In genomic region chr10:86553213-86553612, GRCh38 we compare ENCODE assay signal across 1 cellular context.
TF ChIP-seq lines count a peak whose summit lies in the region.

No MANE protein-coding gene starts in this region.

TF ChIP-seq in H1, 55 proteins besides CTCF, POLR2A, EP300 and RAD21 (continued from another document):
- TF ChIP-seq E2F6 (IDR thresholded peaks at IDR 0.05) = no peak
- no peak for TF ChIP-seq TBP (IDR thresholded peaks at IDR 0.05; ENCODE audit: low read depth, low read length)
- TF ChIP-seq SUZ12 (IDR thresholded peaks at IDR 0.05; ENCODE audit: low read length) = no peak
- no peak for TF ChIP-seq NANOG (IDR thresholded peaks at IDR 0.05; ENCODE audit: insufficient read depth, low read depth, low read length, poor library complexity, severe bottlenecking)
- TF ChIP-seq SAP30 (IDR thresholded peaks at IDR 0.05; ENCODE audit: insufficient read depth, insufficient replicate concordance, low read length) = no peak
- no peak for TF ChIP-seq TCF12 (IDR thresholded peaks at IDR 0.05; ENCODE audit: low read depth, low read length)
- no peak for TF ChIP-seq TAF7 (optimal IDR thresholded peaks at IDR 0.05; ENCODE audit: borderline replicate concordance, low read depth, low read length)
- TF ChIP-seq, protein P1, sequence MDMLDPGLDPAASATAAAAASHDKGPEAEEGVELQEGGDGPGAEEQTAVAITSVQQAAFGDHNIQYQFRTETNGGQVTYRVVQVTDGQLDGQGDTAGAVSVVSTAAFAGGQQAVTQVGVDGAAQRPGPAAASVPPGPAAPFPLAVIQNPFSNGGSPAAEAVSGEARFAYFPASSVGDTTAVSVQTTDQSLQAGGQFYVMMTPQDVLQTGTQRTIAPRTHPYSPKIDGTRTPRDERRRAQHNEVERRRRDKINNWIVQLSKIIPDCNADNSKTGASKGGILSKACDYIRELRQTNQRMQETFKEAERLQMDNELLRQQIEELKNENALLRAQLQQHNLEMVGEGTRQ (IDR thresholded peaks at IDR 0.05; ENCODE audit: low read length) = no peak
